1 cellular context compared by ENCODE assay signal in the genomic region with DNA sequence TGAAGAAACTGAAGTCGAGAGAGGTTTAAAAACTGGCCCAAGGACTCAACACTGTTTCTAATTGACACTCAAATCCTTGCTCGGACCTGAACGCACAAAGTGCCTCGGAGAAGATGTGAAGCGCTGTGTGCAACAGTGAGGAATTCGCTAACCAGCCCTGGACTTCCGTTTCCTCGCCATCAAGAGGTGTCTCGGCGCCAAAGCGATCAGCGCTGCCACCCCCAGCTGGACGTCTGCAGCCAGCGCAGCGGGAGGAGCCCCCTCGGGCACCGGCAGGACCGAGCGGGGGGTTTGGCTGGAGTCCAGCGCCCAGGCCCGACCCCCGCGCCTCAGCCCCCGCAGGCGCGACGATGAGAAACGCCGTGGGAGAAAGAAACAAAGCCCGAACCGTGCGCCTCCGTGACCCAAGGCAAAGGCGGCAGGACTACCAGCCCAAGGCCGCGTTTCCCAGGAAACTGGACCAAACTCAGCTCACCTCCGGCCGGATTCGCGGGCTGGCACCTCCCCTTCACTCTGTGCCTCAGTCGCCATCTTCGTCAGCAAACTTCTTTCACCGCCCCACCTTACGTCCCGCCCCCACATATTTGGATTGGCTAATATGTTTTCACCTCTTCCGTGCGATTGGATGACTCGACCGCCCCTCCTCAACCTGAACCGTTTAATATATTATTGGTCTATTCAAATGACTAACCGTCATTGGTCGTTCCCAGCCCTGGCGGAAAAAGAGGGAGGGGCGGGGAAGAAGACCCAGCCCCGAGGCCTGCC.
TF ChIP-seq lines count a peak whose summit lies in the region.

A gene with protein sequence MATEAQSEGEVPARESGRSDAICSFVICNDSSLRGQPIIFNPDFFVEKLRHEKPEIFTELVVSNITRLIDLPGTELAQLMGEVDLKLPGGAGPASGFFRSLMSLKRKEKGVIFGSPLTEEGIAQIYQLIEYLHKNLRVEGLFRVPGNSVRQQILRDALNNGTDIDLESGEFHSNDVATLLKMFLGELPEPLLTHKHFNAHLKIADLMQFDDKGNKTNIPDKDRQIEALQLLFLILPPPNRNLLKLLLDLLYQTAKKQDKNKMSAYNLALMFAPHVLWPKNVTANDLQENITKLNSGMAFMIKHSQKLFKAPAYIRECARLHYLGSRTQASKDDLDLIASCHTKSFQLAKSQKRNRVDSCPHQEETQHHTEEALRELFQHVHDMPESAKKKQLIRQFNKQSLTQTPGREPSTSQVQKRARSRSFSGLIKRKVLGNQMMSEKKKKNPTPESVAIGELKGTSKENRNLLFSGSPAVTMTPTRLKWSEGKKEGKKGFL (minus strand): TSS at position 541 of the 765 bp plus-strand sequence. CDS start 10 bp downstream, at position 531.

TF ChIP-seq in K562, 482 proteins besides CTCF, POLR2A, EP300 and RAD21 (continued from another document and continues in another):
- TF ChIP-seq RREB1 (CRISPR knock-in tag; IDR thresholded peaks at IDR 0.05) = peak; percentile 82; the same call in 1 of the 2 replicates
- TF ChIP-seq TAF15 (IDR thresholded peaks at IDR 0.05; ENCODE audit: low read depth, low read length) = no peak
- TF ChIP-seq MIER1 (IDR thresholded peaks at IDR 0.05; ENCODE audit: low read depth) = no peak
- no peak for TF ChIP-seq BRD9 (IDR thresholded peaks at IDR 0.05; ENCODE audit: low read depth, partially characterized antibody)
- no peak for TF ChIP-seq CBFA2T2 (conservative IDR thresholded peaks at IDR 0.05)
- TF ChIP-seq U2AF1 (optimal IDR thresholded peaks at IDR 0.05; ENCODE audit: low read depth, low read length) = no peak
- peak; percentile 15; the same call in 1 of the 2 replicates for TF ChIP-seq ARID1B (IDR thresholded peaks at IDR 0.05)
- no peak for TF ChIP-seq TCF7L2 (IDR thresholded peaks at IDR 0.05; ENCODE audit: low read depth, low read length)
- TF ChIP-seq PCBP2 (IDR thresholded peaks at IDR 0.05; ENCODE audit: low read depth, low read length, poor library complexity, severe bottlenecking) = no peak
- TF ChIP-seq, protein P1, sequence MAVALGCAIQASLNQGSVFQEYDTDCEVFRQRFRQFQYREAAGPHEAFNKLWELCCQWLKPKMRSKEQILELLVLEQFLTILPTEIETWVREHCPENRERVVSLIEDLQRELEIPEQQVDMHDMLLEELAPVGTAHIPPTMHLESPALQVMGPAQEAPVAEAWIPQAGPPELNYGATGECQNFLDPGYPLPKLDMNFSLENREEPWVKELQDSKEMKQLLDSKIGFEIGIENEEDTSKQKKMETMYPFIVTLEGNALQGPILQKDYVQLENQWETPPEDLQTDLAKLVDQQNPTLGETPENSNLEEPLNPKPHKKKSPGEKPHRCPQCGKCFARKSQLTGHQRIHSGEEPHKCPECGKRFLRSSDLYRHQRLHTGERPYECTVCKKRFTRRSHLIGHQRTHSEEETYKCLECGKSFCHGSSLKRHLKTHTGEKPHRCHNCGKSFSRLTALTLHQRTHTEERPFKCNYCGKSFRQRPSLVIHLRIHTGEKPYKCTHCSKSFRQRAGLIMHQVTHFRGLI (CRISPR knock-in tag; IDR thresholded peaks at IDR 0.05) = no peak
- TF ChIP-seq, protein P2, sequence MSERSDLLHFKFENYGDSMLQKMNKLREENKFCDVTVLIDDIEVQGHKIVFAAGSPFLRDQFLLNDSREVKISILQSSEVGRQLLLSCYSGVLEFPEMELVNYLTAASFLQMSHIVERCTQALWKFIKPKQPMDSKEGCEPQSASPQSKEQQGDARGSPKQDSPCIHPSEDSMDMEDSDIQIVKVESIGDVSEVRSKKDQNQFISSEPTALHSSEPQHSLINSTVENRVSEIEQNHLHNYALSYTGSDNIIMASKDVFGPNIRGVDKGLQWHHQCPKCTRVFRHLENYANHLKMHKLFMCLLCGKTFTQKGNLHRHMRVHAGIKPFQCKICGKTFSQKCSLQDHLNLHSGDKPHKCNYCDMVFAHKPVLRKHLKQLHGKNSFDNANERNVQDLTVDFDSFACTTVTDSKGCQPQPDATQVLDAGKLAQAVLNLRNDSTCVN (CRISPR knock-in tag; IDR thresholded peaks at IDR 0.05) = no peak
- 0 out of 2 replicates have a peak, but pooled peaks have one; percentile 4 for TF ChIP-seq NFIX (CRISPR knock-in tag; IDR thresholded peaks at IDR 0.05; ENCODE audit: low read depth)
- no peak for TF ChIP-seq ETS2 (tag; IDR thresholded peaks at IDR 0.05; ENCODE audit: borderline replicate concordance, poor library complexity, severe bottlenecking)
- no peak for TF ChIP-seq BRD4 (IDR thresholded peaks at IDR 0.05)
- no peak for TF ChIP-seq FOXK2 (conservative IDR thresholded peaks at IDR 0.05 in 1 of 2, IDR thresholded peaks at IDR 0.05 in 1 of 2; ENCODE audit: low read depth in 2 of 2)
- TF ChIP-seq EP400 (IDR thresholded peaks at IDR 0.05) = peak; percentile 87
- 0 out of 2 replicates have a peak, but pooled peaks have one; percentile 5 for TF ChIP-seq JUN (IDR thresholded peaks at IDR 0.05; ENCODE audit: borderline replicate concordance, low read depth, low read length)
- no peak for TF ChIP-seq JUN (CRISPR knock-in tag; IDR thresholded peaks at IDR 0.05; ENCODE audit: borderline replicate concordance)
- no peak for TF ChIP-seq EHMT2 (IDR thresholded peaks at IDR 0.05)
- TF ChIP-seq GTF2B (IDR thresholded peaks at IDR 0.05; ENCODE audit: extremely low read depth, insufficient read length) = no peak
- no peak for TF ChIP-seq POLR3G (IDR thresholded peaks at IDR 0.05; ENCODE audit: extremely low read depth, insufficient read length, insufficient replicate concordance)
- TF ChIP-seq ZNF444 (CRISPR knock-in tag; IDR thresholded peaks at IDR 0.05) = no peak
- peak; percentile 92 for TF ChIP-seq FOXM1 (IDR thresholded peaks at IDR 0.05; ENCODE audit: low read depth)
- no peak for TF ChIP-seq FOXM1 (CRISPR knock-in tag; IDR thresholded peaks at IDR 0.05; ENCODE audit: low read depth)
- TF ChIP-seq L3MBTL2 (IDR thresholded peaks at IDR 0.05) = no peak
- no peak for TF ChIP-seq ZNF253 (CRISPR knock-in tag; conservative IDR thresholded peaks at IDR 0.05)
- TF ChIP-seq SMAD3 (CRISPR knock-in tag; conservative IDR thresholded peaks at IDR 0.05) = no peak
- peak; percentile 71 for TF ChIP-seq RBM25 (IDR thresholded peaks at IDR 0.05; ENCODE audit: low read depth, low read length, severe bottlenecking)
- peak; percentile 68 for TF ChIP-seq PRDM10 (IDR thresholded peaks at IDR 0.05; ENCODE audit: partially characterized antibody)
- no peak for TF ChIP-seq MEF2D (tag; conservative IDR thresholded peaks at IDR 0.05; ENCODE audit: low read depth)
- TF ChIP-seq KAT8 (IDR thresholded peaks at IDR 0.05; ENCODE audit: low read depth) = no peak
- no peak for TF ChIP-seq MAFG (tag; conservative IDR thresholded peaks at IDR 0.05)
- TF ChIP-seq SP2 (IDR thresholded peaks at IDR 0.05; ENCODE audit: extremely low read depth, low read depth, low read length, poor library complexity, severe bottlenecking) = peak; percentile 59
- no peak for TF ChIP-seq PTBP1 (IDR thresholded peaks at IDR 0.05; ENCODE audit: low read depth, low read length)
- TF ChIP-seq ZNF384 (IDR thresholded peaks at IDR 0.05; ENCODE audit: low read depth, low read length) = no peak
- peak; percentile 58 for TF ChIP-seq SAP30 (IDR thresholded peaks at IDR 0.05; ENCODE audit: borderline replicate concordance, insufficient read depth, low read depth, low read length, poor library complexity, severe bottlenecking)
- peak; percentile 91 for TF ChIP-seq MBD2 (IDR thresholded peaks at IDR 0.05; ENCODE audit: borderline replicate concordance, low read depth)
- TF ChIP-seq, protein P3, sequence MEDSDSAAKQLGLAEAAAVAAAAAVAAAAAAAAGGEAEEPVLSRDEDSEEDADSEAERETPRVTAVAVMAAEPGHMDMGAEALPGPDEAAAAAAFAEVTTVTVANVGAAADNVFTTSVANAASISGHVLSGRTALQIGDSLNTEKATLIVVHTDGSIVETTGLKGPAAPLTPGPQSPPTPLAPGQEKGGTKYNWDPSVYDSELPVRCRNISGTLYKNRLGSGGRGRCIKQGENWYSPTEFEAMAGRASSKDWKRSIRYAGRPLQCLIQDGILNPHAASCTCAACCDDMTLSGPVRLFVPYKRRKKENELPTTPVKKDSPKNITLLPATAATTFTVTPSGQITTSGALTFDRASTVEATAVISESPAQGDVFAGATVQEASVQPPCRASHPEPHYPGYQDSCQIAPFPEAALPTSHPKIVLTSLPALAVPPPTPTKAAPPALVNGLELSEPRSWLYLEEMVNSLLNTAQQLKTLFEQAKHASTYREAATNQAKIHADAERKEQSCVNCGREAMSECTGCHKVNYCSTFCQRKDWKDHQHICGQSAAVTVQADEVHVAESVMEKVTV (CRISPR knock-in tag; IDR thresholded peaks at IDR 0.05) = no peak
- TF ChIP-seq DIDO1 (tag; IDR thresholded peaks at IDR 0.05; ENCODE audit: low read depth) = no peak
- no peak for TF ChIP-seq GABPB2 (CRISPR knock-in tag; conservative IDR thresholded peaks at IDR 0.05)
- no peak for TF ChIP-seq POU5F1 (IDR thresholded peaks at IDR 0.05; ENCODE audit: borderline replicate concordance, low read depth, low read length, partially characterized antibody)
- no peak for TF ChIP-seq NCOA6 (IDR thresholded peaks at IDR 0.05)
- TF ChIP-seq GABPB1 (CRISPR knock-in tag; IDR thresholded peaks at IDR 0.05) = peak; percentile 58
- TF ChIP-seq E2F6 (IDR thresholded peaks at IDR 0.05; ENCODE audit: borderline replicate concordance in 1 of 2, extremely low read depth in 1 of 2, insufficient read depth in 1 of 2, insufficient read length in 1 of 2, low read depth in 1 of 2, low read length in 1 of 2, poor library complexity in 1 of 2, severe bottlenecking in 1 of 2) = peak in 1 of 2 experiments; percentile 11
- TF ChIP-seq TCF3 (CRISPR knock-in tag; IDR thresholded peaks at IDR 0.05) = no peak
- TF ChIP-seq PCBP1 (IDR thresholded peaks at IDR 0.05; ENCODE audit: low read depth, low read length, poor library complexity, severe bottlenecking) = no peak
